ENCODE assay signal across 1 cellular context in the genomic region with DNA sequence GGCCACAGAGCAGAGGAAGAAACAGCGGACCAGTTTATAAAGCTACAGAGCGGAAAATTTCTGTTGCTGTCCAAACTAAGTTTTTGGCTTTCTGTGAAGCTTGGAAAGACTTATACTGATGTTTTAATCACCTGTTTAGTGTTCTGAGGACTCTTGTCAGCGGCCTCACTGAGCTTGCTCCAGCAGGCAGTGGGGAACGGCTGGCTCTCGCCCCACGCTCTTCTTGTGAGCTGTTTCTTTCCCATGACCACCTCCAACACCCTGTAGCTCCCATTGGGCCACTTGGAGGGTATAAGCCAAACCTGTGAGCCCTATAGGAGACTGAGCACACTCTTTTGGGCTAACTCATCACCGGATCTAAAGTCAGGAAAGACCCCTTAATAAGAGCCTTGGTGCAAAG.
TF ChIP-seq lines count a peak whose summit lies in the region.

No MANE protein-coding gene starts in this region.

TF ChIP-seq in WTC11, 78 proteins besides CTCF, POLR2A, EP300 and RAD21 (continued from another document):
- TF ChIP-seq, protein P1, sequence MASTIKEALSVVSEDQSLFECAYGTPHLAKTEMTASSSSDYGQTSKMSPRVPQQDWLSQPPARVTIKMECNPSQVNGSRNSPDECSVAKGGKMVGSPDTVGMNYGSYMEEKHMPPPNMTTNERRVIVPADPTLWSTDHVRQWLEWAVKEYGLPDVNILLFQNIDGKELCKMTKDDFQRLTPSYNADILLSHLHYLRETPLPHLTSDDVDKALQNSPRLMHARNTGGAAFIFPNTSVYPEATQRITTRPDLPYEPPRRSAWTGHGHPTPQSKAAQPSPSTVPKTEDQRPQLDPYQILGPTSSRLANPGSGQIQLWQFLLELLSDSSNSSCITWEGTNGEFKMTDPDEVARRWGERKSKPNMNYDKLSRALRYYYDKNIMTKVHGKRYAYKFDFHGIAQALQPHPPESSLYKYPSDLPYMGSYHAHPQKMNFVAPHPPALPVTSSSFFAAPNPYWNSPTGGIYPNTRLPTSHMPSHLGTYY (CRISPR knock-in tag; IDR thresholded peaks at IDR 0.05), result no peak
